ENCODE assay signal across 13 cellular contexts in genomic region chr10:86446987-86447386, GRCh38.
DNase-seq lines count a peak whose midpoint lies in the region; ATAC-seq, FAIRE-seq and TF ChIP-seq lines count a peak whose summit lies in the region.
"Had no signal": no experiment of that assay in that cellular context is flagged by ENCODE, and none has a peak within 500 bp of the region (broad histone marks: within the 10 kb centered on the region; RNA-seq: fewer than 3 reads in every experiment).

No MANE protein-coding gene starts in this region.

- H3K4me3 ChIP-seq in GM23248 (no peak overlapping the region), adipocyte (ENCODE audit: low read length) (no peak overlapping the region), small intestine (ENCODE audit: low read depth in 1 of 2, low read length in 2 of 2) (no peak overlapping the region), suprapubic skin (no peak overlapping the region)
- H3K4me3 ChIP-seq: gastroesophageal sphincter had no signal

- no peak overlapping the region for H3K9ac ChIP-seq in GM23248
- H3K9ac ChIP-seq in adipocyte (ENCODE audit: low read length), result no peak overlapping the region

- ATAC-seq in naive thymus-derived CD8-positive, alpha-beta T cell, result no peak
- ATAC-seq in Right ventricle myocardium superior (ENCODE audit: poor library complexity), result no peak
- ATAC-seq: gastroesophageal sphincter had no signal

- TF ChIP-seq CTCF in CD14-positive monocyte (IDR thresholded peaks at IDR 0.05) (no peak), suprapubic skin (IDR thresholded peaks at IDR 0.05) (no peak)

- no peak for DNase-seq in CD14-positive monocyte (ENCODE audit: low spot score)
- peak; percentile 42 for DNase-seq in GM23248
- DNase-seq in adipocyte (ENCODE audit: low read depth), result peak; percentile 46
- DNase-seq in naive thymus-derived CD8-positive, alpha-beta T cell, result no peak
- DNase-seq in Right ventricle myocardium superior, result no peak
- no peak for DNase-seq in small intestine
- no peak for DNase-seq in suprapubic skin (ENCODE audit: low spot score in 2 of 2)
- DNase-seq: amygdala; NCI-H1105 treated with DMSO at 0.1 percent for 48 hours; NCI-H510A treated with DMSO at 0.1 percent for 48 hours; stimulated activated CD4-positive, alpha-beta T cell treated with anti-CD3 and anti-CD28 coated beads, Interleukin-4, amount 100 ng/mL, for 24 hours; stimulated activated naive CD4-positive, alpha-beta T cell had no signal

- H3K9me3 ChIP-seq in GM23248 (ENCODE audit: low read depth) (no peaks in the 10 kb centered on the region), adipocyte (ENCODE audit: control insufficient read depth, low read length) (no peaks in the 10 kb centered on the region), small intestine (ENCODE audit: control insufficient read depth, low read depth) (no peaks in the 10 kb centered on the region), suprapubic skin (no peaks in the 10 kb centered on the region)
- H3K9me3 ChIP-seq: gastroesophageal sphincter had no signal

- no peak overlapping the region for H3K4me2 ChIP-seq in GM23248 (ENCODE audit: unreplicated experiment)

- H3K36me3 ChIP-seq in GM23248 (ENCODE audit: low read depth) (peaks cover 55% of the 10 kb centered on the region), adipocyte (ENCODE audit: control insufficient read depth, insufficient read depth, low read length, severe bottlenecking) (peaks cover 67% of the 10 kb centered on the region), small intestine (ENCODE audit: control insufficient read depth in 2 of 2, insufficient read depth in 2 of 2, low read length in 2 of 2) (peaks cover 10 to 12% of the 10 kb centered on the region in 2 donors), suprapubic skin (peaks cover 85% of the 10 kb centered on the region)

- POLR2A ChIA-PET in naive thymus-derived CD8-positive, alpha-beta T cell (lab: Charles Lee), result interaction anchor here (0.7 to 0.8 kb wide), 2 partner anchors 12 to 21 kb away, joined by 3 to 5 read pairs; no protein-coding TSS in a partner anchor

- peaks cover 0 to 4% (median 0%) of the 10 kb centered on the region in 7 donors for H3K9me3 Mint-ChIP-seq in CD14-positive monocyte
- no peaks in the 10 kb centered on the region for H3K9me3 Mint-ChIP-seq in naive thymus-derived CD8-positive, alpha-beta T cell

- no peak for TF ChIP-seq POLR2A in suprapubic skin (IDR thresholded peaks at IDR 0.05)

- H2AFZ ChIP-seq in GM23248, result no peak overlapping the region

- H3K27me3 ChIP-seq in GM23248 (replicated peaks; ENCODE audit: insufficient read depth) (no peaks in the 10 kb centered on the region), adipocyte (replicated peaks; ENCODE audit: control insufficient read depth, insufficient read depth, low read length) (no peaks in the 10 kb centered on the region), small intestine (ENCODE audit: control insufficient read depth in 2 of 2, insufficient read depth in 2 of 2, low read length in 2 of 2) (no peaks in the 10 kb centered on the region), suprapubic skin (no peaks in the 10 kb centered on the region)
- H3K27me3 ChIP-seq: gastroesophageal sphincter had no signal

- H3K27ac ChIP-seq in GM23248 (peak overlapping the region; percentile 40), small intestine (ENCODE audit: low read depth in 1 of 2, low read length in 1 of 2) (no peak overlapping the region), suprapubic skin (no peak overlapping the region)
- H3K27ac ChIP-seq: gastroesophageal sphincter had no signal

- H3F3A ChIP-seq in GM23248 (ENCODE audit: insufficient read depth), result peaks cover 34% of the 10 kb centered on the region

- H3K36me3 Mint-ChIP-seq in CD14-positive monocyte, result peaks cover 69 to 90% of the 10 kb centered on the region in 2 donors
- H3K36me3 Mint-ChIP-seq in naive thymus-derived CD8-positive, alpha-beta T cell, result peaks cover 0 to 89% (median 38%) of the 10 kb centered on the region in 3 donors

- H3K79me2 ChIP-seq in GM23248 (ENCODE audit: insufficient read depth), result peaks cover 40% of the 10 kb centered on the region

- no peaks in the 10 kb centered on the region for H3K9me2 ChIP-seq in GM23248 (ENCODE audit: insufficient read depth)

- H3K4me3 Mint-ChIP-seq in CD14-positive monocyte, result no peak overlapping the region
- no peak overlapping the region for H3K4me3 Mint-ChIP-seq in naive thymus-derived CD8-positive, alpha-beta T cell

- H3K4me1 Mint-ChIP-seq in CD14-positive monocyte, result peaks cover 42% of the 10 kb centered on the region
- peaks cover 13 to 44% (median 32%) of the 10 kb centered on the region in 4 donors for H3K4me1 Mint-ChIP-seq in naive thymus-derived CD8-positive, alpha-beta T cell

- no peak for TF ChIP-seq EP300 in suprapubic skin (IDR thresholded peaks at IDR 0.05)

- H3K27ac Mint-ChIP-seq in CD14-positive monocyte, result peak overlapping the region; percentile 77 to 94 (median 89)
- H3K27ac Mint-ChIP-seq in naive thymus-derived CD8-positive, alpha-beta T cell, result peak overlapping the region in 8 of 10 donors; percentile 30 to 75 (median 59)

- no peak for FAIRE-seq in small intestine (lab: Jason Lieb, UNC)

- intact Hi-C loops in CD14-positive monocyte (cut with micrococcal nuclease), result loop anchor here in 1 of 2 donors (5.0 kb wide), 1 partner anchor 75 kb away; the partner anchor contains the start of gene WAPL
- intact Hi-C loops in Right ventricle myocardium superior (cut with DNase I), result no loop called here

- H3K27me3 Mint-ChIP-seq in CD14-positive monocyte (ENCODE audit: low read depth in 3 of 3), result no peaks in the 10 kb centered on the region
- H3K27me3 Mint-ChIP-seq in naive thymus-derived CD8-positive, alpha-beta T cell, result no peaks in the 10 kb centered on the region

- WGBS in GM23248 (ENCODE audit: low coverage in 1 of 2, low lambda C conversion rate in 2 of 2, missing lambda C conversion rate in 2 of 2), 2 experiments, result 67 to 73% methylated on average over 1 of the region's 1 CpG
- 70 to 79% (median 76%) methylated on average over 1 of the region's 1 CpG for WGBS in small intestine, 3 donors
- WGBS in suprapubic skin, result 92% methylated on average over 1 of the region's 1 CpG

- in situ Hi-C loops in GM23248 (cut with MboI), result no loop called here

- H3K4me1 ChIP-seq in GM23248 (ENCODE audit: insufficient read depth) (peaks cover 31% of the 10 kb centered on the region), adipocyte (ENCODE audit: control insufficient read depth, insufficient read depth, low read length) (peaks cover 18% of the 10 kb centered on the region), small intestine (ENCODE audit: control insufficient read depth in 2 of 2, insufficient read depth in 1 of 2, low read depth in 1 of 2, low read length in 1 of 2) (peaks cover 0 to 2% of the 10 kb centered on the region in 2 donors), suprapubic skin (peaks cover 3% of the 10 kb centered on the region)

- no peaks in the 10 kb centered on the region for H4K20me1 ChIP-seq in GM23248 (ENCODE audit: insufficient read depth)

Comparison
In these comparisons a context has a peak if more than half of its experiments do, and no peak if none do; other contexts are left out.
1. DNase-seq: peak in GM23248 (single experiment) and adipocyte (single experiment); none in CD14-positive monocyte (single experiment), naive thymus-derived CD8-positive, alpha-beta T cell (0 of 10), Right ventricle myocardium superior (single experiment), small intestine (single experiment) and suprapubic skin (0 of 2).